In genomic region chr11:67404515-67405195, GRCh38 we compare ENCODE assay signal across 10 cellular contexts. TPM values are rescaled to one million over a fixed set of nuclear protein-coding genes. Genes with fewer than 3 reads are reported as not detected.
DNase-seq lines count a peak whose midpoint lies in the region; ATAC-seq and TF ChIP-seq lines count a peak whose summit lies in the region.
"Had no signal": no experiment of that assay in that cellular context is flagged by ENCODE, and none has a peak within 500 bp of the region (broad histone marks: within the 10 kb centered on the region; RNA-seq: fewer than 3 reads in every experiment).

No MANE protein-coding gene starts in this region.

- CTCF ChIA-PET in CD4-positive, alpha-beta T cell (lab: Charles Lee), result interaction anchor here (1.0 to 5.3 kb wide), 6 partner anchors 9 to 64 kb away, joined by 3 to 46 read pairs (median 4); partner anchors contain the start of genes CARNS1, PTPRCAP and TMEM134

- H3K9me3 ChIP-seq in CD4-positive, alpha-beta T cell (ENCODE audit: control insufficient read depth, low read length), result no peaks in the 10 kb centered on the region
- no peaks in the 10 kb centered on the region for H3K9me3 ChIP-seq in Loucy (ENCODE audit: insufficient read depth, low read depth, low read length)
- no peaks in the 10 kb centered on the region for H3K9me3 ChIP-seq in neuronal stem cell (replicated peaks in 1 of 2; ENCODE audit: control insufficient read depth in 2 of 2, insufficient read depth in 1 of 2, low read depth in 1 of 2, low read length in 2 of 2)
- no peaks in the 10 kb centered on the region for H3K9me3 ChIP-seq in smooth muscle cell (replicated peaks; ENCODE audit: low read depth)
- H3K9me3 ChIP-seq: gastrocnemius medialis had no signal

- H3K9me3 Mint-ChIP-seq in CD4-positive, alpha-beta T cell, result no peaks in the 10 kb centered on the region
- no peaks in the 10 kb centered on the region for H3K9me3 Mint-ChIP-seq in activated naive CD8-positive, alpha-beta T cell treated with anti-CD3 and anti-CD28 coated beads, Interleukin-2, amount 50 U/mL, for 24 hours

- no peak for ATAC-seq in CD4-positive, alpha-beta T cell (ENCODE audit: poor library complexity)
- ATAC-seq in activated naive CD8-positive, alpha-beta T cell treated with anti-CD3 and anti-CD28 coated beads, Interleukin-2, amount 50 U/mL, for 24 hours, result no peak
- no peak for ATAC-seq in GM21619 (IDR thresholded peaks at IDR 0.05; ENCODE audit: unreplicated experiment)
- ATAC-seq: gastrocnemius medialis had no signal

- H3K27ac Mint-ChIP-seq in CD4-positive, alpha-beta T cell, result peak overlapping the region; percentile 98
- H3K27ac Mint-ChIP-seq in activated naive CD8-positive, alpha-beta T cell treated with anti-CD3 and anti-CD28 coated beads, Interleukin-2, amount 50 U/mL, for 24 hours, result peak overlapping the region; percentile 87

- H3K36me3 ChIP-seq in Loucy (ENCODE audit: insufficient read depth, low read length), result no peaks in the 10 kb centered on the region
- H3K36me3 ChIP-seq in neuronal stem cell (replicated peaks in 1 of 2; ENCODE audit: control insufficient read depth in 2 of 2, insufficient read depth in 2 of 2, low read length in 2 of 2), result peaks cover 6 to 11% of the 10 kb centered on the region in 2 donors
- no peaks in the 10 kb centered on the region for H3K36me3 ChIP-seq in smooth muscle cell (ENCODE audit: low read depth)

- no peak overlapping the region for H4K8ac ChIP-seq in neuronal stem cell (ENCODE audit: low read depth, low read length)

- peaks cover 71% of the 10 kb centered on the region for H3K4me1 Mint-ChIP-seq in CD4-positive, alpha-beta T cell (ENCODE audit: low read depth)
- H3K4me1 Mint-ChIP-seq in activated naive CD8-positive, alpha-beta T cell treated with anti-CD3 and anti-CD28 coated beads, Interleukin-2, amount 50 U/mL, for 24 hours, result peaks cover 67% of the 10 kb centered on the region

- H3K14ac ChIP-seq in neuronal stem cell (ENCODE audit: low read length), result peak overlapping the region; percentile 82

- H3K27me3 ChIP-seq in CD4-positive, alpha-beta T cell (ENCODE audit: control insufficient read depth, insufficient read depth, low read length), result no peaks in the 10 kb centered on the region
- H3K27me3 ChIP-seq in Loucy (ENCODE audit: insufficient read depth, low read length, poor library complexity, severe bottlenecking), result no peaks in the 10 kb centered on the region
- H3K27me3 ChIP-seq in neuronal stem cell (ENCODE audit: control insufficient read depth in 3 of 3, insufficient read depth in 3 of 3, low read depth in 1 of 3, low read length in 3 of 3), result no peaks in the 10 kb centered on the region
- H3K27me3 ChIP-seq in smooth muscle cell (ENCODE audit: low read depth), result no peaks in the 10 kb centered on the region

- peak overlapping the region; percentile 84 for H3K27ac ChIP-seq in CD4-positive, alpha-beta T cell (ENCODE audit: low read depth, low read length)
- H3K27ac ChIP-seq in neuronal stem cell (replicated peaks; ENCODE audit: low read length), result no peak overlapping the region
- no peak overlapping the region for H3K27ac ChIP-seq in smooth muscle cell (ENCODE audit: low read depth)
- H3K27ac ChIP-seq: gastrocnemius medialis had no signal

- no peak overlapping the region for H2BK15ac ChIP-seq in neuronal stem cell (ENCODE audit: low read length)

- H3K23ac ChIP-seq in neuronal stem cell (ENCODE audit: low read depth, low read length, poor library complexity), result no peak overlapping the region

- no peak overlapping the region for H2BK120ac ChIP-seq in neuronal stem cell (ENCODE audit: low read depth, low read length)

- H3K27me3 Mint-ChIP-seq in CD4-positive, alpha-beta T cell, result no peaks in the 10 kb centered on the region
- no peaks in the 10 kb centered on the region for H3K27me3 Mint-ChIP-seq in activated naive CD8-positive, alpha-beta T cell treated with anti-CD3 and anti-CD28 coated beads, Interleukin-2, amount 50 U/mL, for 24 hours

- H2AFZ ChIP-seq in Loucy (ENCODE audit: low read length), result no peak overlapping the region
- peak overlapping the region; percentile 77 for H2AFZ ChIP-seq in neuronal stem cell (ENCODE audit: low read length)
- no peak overlapping the region for H2AFZ ChIP-seq in smooth muscle cell (ENCODE audit: low read depth)

- H3K9ac ChIP-seq in Loucy (ENCODE audit: low read depth, low read length, poor library complexity, severe bottlenecking) (peak overlapping the region; percentile 99), neuronal stem cell (ENCODE audit: low read depth, low read length, poor library complexity) (no peak overlapping the region), smooth muscle cell (ENCODE audit: low read depth) (no peak overlapping the region)

- POLR2A ChIA-PET in CD4-positive, alpha-beta T cell (lab: Charles Lee), result interaction anchor here (0.9 to 7.1 kb wide), 20 partner anchors 8 to 1980 kb away, joined by 3 to 353 read pairs (median 8); partner anchors contain the start of genes AIP, ANKRD13D, CABP4 and CARNS1

- intact Hi-C loops in CD4-positive, alpha-beta T cell (cut with DNase I, micrococcal nuclease), result loop anchor here (2.0 to 5.0 kb wide), 2 partner anchors 16 to 103 kb away; partner anchors contain the start of genes CDK2AP2 (in 1 of the 2) and PITPNM1 (in 1 of the 2)

- H3K4me2 ChIP-seq in Loucy (ENCODE audit: low read depth, low read length, poor library complexity, severe bottlenecking) (peak overlapping the region; percentile 98), neuronal stem cell (ENCODE audit: insufficient read depth, low read length, poor library complexity, severe bottlenecking) (no peak overlapping the region), smooth muscle cell (no peak overlapping the region)

- H3K4me3 ChIP-seq in Loucy (ENCODE audit: low read length, poor library complexity, severe bottlenecking), result peak overlapping the region; percentile 89
- no peak overlapping the region for H3K4me3 ChIP-seq in neuronal stem cell (ENCODE audit: low read length in 2 of 2)
- no peak overlapping the region for H3K4me3 ChIP-seq in smooth muscle cell
- H3K4me3 ChIP-seq: gastrocnemius medialis had no signal

- peaks cover 82% of the 10 kb centered on the region for H3K79me2 ChIP-seq in Loucy (ENCODE audit: insufficient read depth, low read length)
- H3K79me2 ChIP-seq in smooth muscle cell (ENCODE audit: low read depth), result peaks cover 19% of the 10 kb centered on the region

- H3K9me2 ChIP-seq in Loucy (replicated peaks; ENCODE audit: low read depth, low read length), result no peaks in the 10 kb centered on the region

- TF ChIP-seq CTCF in CD4-positive, alpha-beta T cell (IDR thresholded peaks at IDR 0.05), result no peak
- TF ChIP-seq CTCF in Loucy (conservative IDR thresholded peaks at IDR 0.05; ENCODE audit: low read length), result no peak
- no peak for TF ChIP-seq CTCF in smooth muscle cell (IDR thresholded peaks at IDR 0.05; ENCODE audit: borderline replicate concordance, insufficient read depth, poor library complexity, severe bottlenecking)

- H4K20me1 ChIP-seq in Loucy (ENCODE audit: insufficient read depth, low read length, poor library complexity, severe bottlenecking), result peaks cover 21% of the 10 kb centered on the region
- peaks cover 15% of the 10 kb centered on the region for H4K20me1 ChIP-seq in smooth muscle cell (ENCODE audit: low read depth)

- DNase-seq in CD4-positive, alpha-beta T cell, result peak in 6 of 10 experiments; percentile 39 to 58 (median 50)
- peak; percentile 63 for DNase-seq in activated naive CD8-positive, alpha-beta T cell treated with anti-CD3 and anti-CD28 coated beads, Interleukin-2, amount 50 U/mL, for 24 hours
- no peak for DNase-seq in neuronal stem cell (ENCODE audit: low spot score)
- no peak for DNase-seq in mucosa of gallbladder (ENCODE audit: low spot score)
- no peak for DNase-seq in NCI-H1694 treated with DMSO at 0.1 percent for 48 hours (lab: John Stamatoyannopoulos, UW)
- DNase-seq in smooth muscle cell (lab: John Stamatoyannopoulos, UW; ENCODE audit: unreplicated experiment), result no peak
- DNase-seq: gastrocnemius medialis, NCI-H2081 treated with DMSO at 0.1 percent for 48 hours had no signal

- H3K79me1 ChIP-seq in neuronal stem cell (ENCODE audit: low read depth, low read length), result peaks cover 11% of the 10 kb centered on the region

- H2AK5ac ChIP-seq in neuronal stem cell (ENCODE audit: low read depth, low read length), result peak overlapping the region; percentile 95

- peaks cover 29% of the 10 kb centered on the region for H3F3A ChIP-seq in Loucy (ENCODE audit: low read depth)
- no peaks in the 10 kb centered on the region for H3F3A ChIP-seq in smooth muscle cell (ENCODE audit: low read depth)

- H2BK5ac ChIP-seq in neuronal stem cell (ENCODE audit: low read length), result peak overlapping the region; percentile 53

- no CpG with 5 or more reads among the region's 13 CpGs for WGBS in neuronal stem cell (ENCODE audit: extremely low coverage in 2 of 2, insufficient read length in 2 of 2, insufficient replicate concordance in 1 of 2), 2 donors
- 80% methylated on average over 10 of the region's 13 CpGs for WGBS in smooth muscle cell (ENCODE audit: low lambda C conversion rate)

- peak overlapping the region; percentile 100 for H3K4me3 Mint-ChIP-seq in CD4-positive, alpha-beta T cell
- H3K4me3 Mint-ChIP-seq in activated naive CD8-positive, alpha-beta T cell treated with anti-CD3 and anti-CD28 coated beads, Interleukin-2, amount 50 U/mL, for 24 hours, result peak overlapping the region; percentile 88

- no peak overlapping the region for H3K4ac ChIP-seq in neuronal stem cell (ENCODE audit: low read length)

- peak overlapping the region; percentile 76 for H3K18ac ChIP-seq in neuronal stem cell (ENCODE audit: low read length)

- H2BK12ac ChIP-seq in neuronal stem cell (ENCODE audit: low read length), result peak overlapping the region; percentile 14

- peaks cover 63% of the 10 kb centered on the region for H3K36me3 Mint-ChIP-seq in CD4-positive, alpha-beta T cell (ENCODE audit: low read depth)
- H3K36me3 Mint-ChIP-seq in activated naive CD8-positive, alpha-beta T cell treated with anti-CD3 and anti-CD28 coated beads, Interleukin-2, amount 50 U/mL, for 24 hours (ENCODE audit: low read depth), result peaks cover 27% of the 10 kb centered on the region

- H4K91ac ChIP-seq in neuronal stem cell (ENCODE audit: low read depth, low read length, poor library complexity), result no peak overlapping the region

- peaks cover 74% of the 10 kb centered on the region for H3K4me1 ChIP-seq in Loucy (ENCODE audit: insufficient read depth, low read length, poor library complexity, severe bottlenecking)
- peaks cover 10 to 31% of the 10 kb centered on the region in 2 donors for H3K4me1 ChIP-seq in neuronal stem cell (ENCODE audit: control insufficient read depth in 2 of 2, insufficient read depth in 1 of 2, low read depth in 1 of 2, low read length in 2 of 2)
- peaks cover 4% of the 10 kb centered on the region for H3K4me1 ChIP-seq in smooth muscle cell (ENCODE audit: low read depth)

RNA-seq across cellular contexts. Expression of gene TBC1D10C, which starts 0.8 kb away (rescaled TPM):
- total RNA-seq in CD4-positive, alpha-beta T cell, result 100 to 1,000 TPM; 205 to 212 TPM
- 0.36 TPM for polyA plus RNA-seq in neuronal stem cell (2013, experiment 1 of 2)
- polyA plus RNA-seq in neuronal stem cell (2013, experiment 2 of 2), result 0.53 TPM
- total RNA-seq in mucosa of gallbladder (10.6 TPM), smooth muscle cell (not detected in 2 replicates)
- polyA plus RNA-seq in smooth muscle cell, result 0.32 TPM in 1 of 2 replicates, not detected in the other

RNA-seq across cellular contexts. Expression of gene PPP1CA, which starts 3.0 kb away (rescaled TPM):
- 10 to 100 TPM; 42.0 to 45.5 TPM for total RNA-seq in CD4-positive, alpha-beta T cell
- polyA plus RNA-seq in neuronal stem cell (2013, experiment 1 of 2), result 114 TPM
- 112 TPM for polyA plus RNA-seq in neuronal stem cell (2013, experiment 2 of 2)
- total RNA-seq in mucosa of gallbladder, result 140 TPM
- total RNA-seq in smooth muscle cell, result 99.3 and 123 TPM in 2 replicates
- 210 and 220 TPM in 2 replicates for polyA plus RNA-seq in smooth muscle cell

RNA-seq across cellular contexts. Expression of gene CARNS1, which starts 10.8 kb away (rescaled TPM):
- 1 to 10 TPM; 9.9 to 10.0 TPM for total RNA-seq in CD4-positive, alpha-beta T cell
- 0.11 TPM for polyA plus RNA-seq in neuronal stem cell (2013, experiment 1 of 2)
- polyA plus RNA-seq in neuronal stem cell (2013, experiment 2 of 2), result 0.10 TPM
- total RNA-seq in mucosa of gallbladder (78.4 TPM), smooth muscle cell (0.36 and 0.85 TPM in 2 replicates)
- 1.7 and 3.6 TPM in 2 replicates for polyA plus RNA-seq in smooth muscle cell

RNA-seq across cellular contexts. Expression of gene RAD9A, which starts 12.9 kb away (rescaled TPM):
- 10 to 100 TPM; 19.3 to 20.3 TPM for total RNA-seq in CD4-positive, alpha-beta T cell
- polyA plus RNA-seq in neuronal stem cell (2013, experiment 1 of 2), result 29.1 TPM
- polyA plus RNA-seq in neuronal stem cell (2013, experiment 2 of 2), result 29.1 TPM
- 45.0 TPM for total RNA-seq in mucosa of gallbladder
- 17.3 and 19.5 TPM in 2 replicates for total RNA-seq in smooth muscle cell
- 20.3 and 21.4 TPM in 2 replicates for polyA plus RNA-seq in smooth muscle cell

RNA-seq across cellular contexts. Expression of gene RPS6KB2, which starts 23.6 kb away (rescaled TPM):
- 10 to 100 TPM; 69.3 to 72.0 TPM for total RNA-seq in CD4-positive, alpha-beta T cell
- polyA plus RNA-seq in neuronal stem cell (2013, experiment 1 of 2), result 26.4 TPM
- 24.3 TPM for polyA plus RNA-seq in neuronal stem cell (2013, experiment 2 of 2)
- total RNA-seq in mucosa of gallbladder (39.7 TPM), smooth muscle cell (66.5 and 86.9 TPM in 2 replicates)
- polyA plus RNA-seq in smooth muscle cell, result 102 and 107 TPM in 2 replicates

Comparison
In these comparisons a context has a peak if more than half of its experiments do, and no peak if none do; other contexts are left out.
1. DNase-seq: peak in CD4-positive, alpha-beta T cell (6 of 10) and activated naive CD8-positive, alpha-beta T cell treated with anti-CD3 and anti-CD28 coated beads, Interleukin-2, amount 50 U/mL, for 24 hours (single experiment); none in neuronal stem cell (single experiment), mucosa of gallbladder (single experiment), NCI-H1694 treated with DMSO at 0.1 percent for 48 hours (single experiment) and smooth muscle cell (single experiment).
2. RNA of gene TBC1D10C, which starts 0.8 kb away (total RNA-seq): 205 to 212 TPM in CD4-positive, alpha-beta T cell; 10.6 TPM in mucosa of gallbladder (single experiment) and not detected in smooth muscle cell; every median in the first group is over 10 times any median in the second.